ENCODE assay signal across 2 cellular contexts in the genomic region with DNA sequence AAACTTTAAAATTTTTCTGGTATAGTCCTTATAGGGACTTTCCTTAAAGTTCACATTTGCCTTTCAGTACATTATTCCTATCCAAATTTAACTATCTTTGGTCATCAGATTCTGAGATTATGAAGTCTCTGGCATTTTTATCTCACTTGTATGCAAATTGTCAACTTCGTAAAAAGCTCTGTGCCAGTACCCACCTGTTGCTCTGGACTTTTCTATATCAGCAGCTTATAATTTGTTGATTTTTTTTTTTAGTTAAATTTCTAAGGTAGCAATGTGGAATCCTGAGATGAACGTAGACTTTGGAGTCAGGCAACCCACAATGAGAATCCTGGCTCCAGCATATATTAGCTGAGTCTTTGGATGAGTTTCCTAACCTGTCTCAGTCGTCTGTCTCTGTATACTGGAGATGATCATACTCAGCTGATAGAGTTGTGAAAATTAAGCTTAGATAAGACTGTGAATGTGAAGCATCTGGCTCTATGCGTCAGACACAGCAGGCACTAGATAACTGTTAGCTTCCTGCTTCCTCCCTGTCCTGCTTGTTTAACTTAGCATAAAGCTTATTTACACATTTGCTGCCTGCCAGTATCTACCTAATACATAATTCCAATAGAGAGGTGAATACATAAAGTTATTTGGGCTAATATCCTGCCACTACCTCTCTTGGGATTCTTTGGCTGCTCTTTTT.
TF ChIP-seq lines count a peak whose summit lies in the region.

No MANE protein-coding gene starts in this region.

TF ChIP-seq in endothelial cell of umbilical vein, 7 proteins besides CTCF, POLR2A, EP300 and RAD21:
- no peak for TF ChIP-seq GATA2 (IDR thresholded peaks at IDR 0.05; ENCODE audit: insufficient read depth, insufficient read length, low read depth, low read length)
- no peak for TF ChIP-seq POLR2AphosphoS5 (IDR thresholded peaks at IDR 0.05; ENCODE audit: insufficient read depth, low read depth, low read length)
- TF ChIP-seq EZH2 (IDR thresholded peaks at IDR 0.05; ENCODE audit: borderline replicate concordance, low read depth, low read length, severe bottlenecking) = no peak
- TF ChIP-seq, protein P1, sequence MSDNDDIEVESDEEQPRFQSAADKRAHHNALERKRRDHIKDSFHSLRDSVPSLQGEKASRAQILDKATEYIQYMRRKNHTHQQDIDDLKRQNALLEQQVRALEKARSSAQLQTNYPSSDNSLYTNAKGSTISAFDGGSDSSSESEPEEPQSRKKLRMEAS (IDR thresholded peaks at IDR 0.05; ENCODE audit: insufficient read depth, insufficient read length) = no peak
- TF ChIP-seq MYC (IDR thresholded peaks at IDR 0.05; ENCODE audit: low read depth, low read length) = no peak
- no peak for TF ChIP-seq JUN (IDR thresholded peaks at IDR 0.05; ENCODE audit: borderline replicate concordance, insufficient read depth, insufficient read length, low read depth)
- TF ChIP-seq FOS (IDR thresholded peaks at IDR 0.05; ENCODE audit: borderline replicate concordance, insufficient read depth, low read length) = no peak

TF ChIP-seq in HepG2, 621 proteins besides CTCF, POLR2A, EP300 and RAD21:
- TF ChIP-seq FOXA3 (CRISPR knock-in tag; IDR thresholded peaks at IDR 0.05) = 0 out of 2 replicates have a peak, but pooled peaks have one; percentile 14
- no peak for TF ChIP-seq SMAD1 (CRISPR knock-in tag; IDR thresholded peaks at IDR 0.05; ENCODE audit: borderline replicate concordance, low read depth)
